In the genomic region with DNA sequence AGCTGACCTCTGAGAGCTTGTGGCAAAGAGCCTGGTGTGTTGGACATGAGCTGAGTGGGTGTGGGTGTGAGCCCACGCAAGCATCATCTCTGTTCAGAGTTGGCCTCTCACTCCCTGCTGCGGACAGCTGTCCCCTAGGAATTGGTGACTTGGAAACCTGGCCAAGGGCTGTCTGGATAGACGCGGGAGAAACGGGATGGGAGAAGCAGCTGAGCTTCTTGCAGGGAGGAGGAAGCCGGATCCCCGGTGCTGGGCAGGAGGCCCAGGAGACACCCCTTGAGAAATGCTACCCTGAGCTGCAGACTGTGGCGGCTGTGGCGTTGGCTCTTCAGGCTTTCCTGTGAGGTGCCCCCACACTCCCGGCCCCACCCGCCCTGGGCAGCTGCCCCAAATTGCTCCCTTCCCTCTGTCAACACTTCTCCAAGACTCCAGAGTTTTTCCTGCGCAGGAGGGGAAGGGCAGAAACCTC, we compare ENCODE assay signal across 14 cellular contexts.
DNase-seq lines count a peak whose midpoint lies in the region; ATAC-seq and TF ChIP-seq lines count a peak whose summit lies in the region.
"Had no signal": no experiment of that assay in that cellular context is flagged by ENCODE, and none has a peak within 500 bp of the region (broad histone marks: within the 10 kb centered on the region; RNA-seq: fewer than 3 reads in every experiment).

No MANE protein-coding gene starts in this region.

- peaks cover 3% of the 10 kb centered on the region for H3K9me3 Mint-ChIP-seq in activated CD8-positive, alpha-beta memory T cell treated with anti-CD3 and anti-CD28 coated beads, Interleukin-2, amount 10 ng/mL, durations not matched to agents 7 days and 5 days (ENCODE audit: low read depth)

- H3K27me3 Mint-ChIP-seq in activated CD8-positive, alpha-beta memory T cell treated with anti-CD3 and anti-CD28 coated beads, Interleukin-2, amount 10 ng/mL, durations not matched to agents 7 days and 5 days = no peaks in the 10 kb centered on the region

- no peaks in the 10 kb centered on the region for H3K9me3 ChIP-seq in lung (ENCODE audit: control insufficient read depth in 2 of 2, insufficient read depth in 1 of 2, low read length in 1 of 2)

- no peaks in the 10 kb centered on the region for H3K27me3 ChIP-seq in lung (ENCODE audit: control insufficient read depth, insufficient read depth)

- TF ChIP-seq CTCF in lung (IDR thresholded peaks at IDR 0.05; ENCODE audit: control extremely low read depth, extremely low read depth) = no peak

- H3K27ac Mint-ChIP-seq in activated CD8-positive, alpha-beta memory T cell treated with anti-CD3 and anti-CD28 coated beads, Interleukin-2, amount 10 ng/mL, durations not matched to agents 7 days and 5 days = no peak overlapping the region

- CTCF ChIA-PET in activated CD8-positive, alpha-beta memory T cell treated with anti-CD3 and anti-CD28 coated beads, Interleukin-2, amount 10 ng/mL, durations not matched to agents 7 days and 5 days (lab: Charles Lee) = no interaction called here

- no peak overlapping the region for H3K4me3 Mint-ChIP-seq in activated CD8-positive, alpha-beta memory T cell treated with anti-CD3 and anti-CD28 coated beads, Interleukin-2, amount 10 ng/mL, durations not matched to agents 7 days and 5 days

- H3K4me1 Mint-ChIP-seq in activated CD8-positive, alpha-beta memory T cell treated with anti-CD3 and anti-CD28 coated beads, Interleukin-2, amount 10 ng/mL, durations not matched to agents 7 days and 5 days = no peaks in the 10 kb centered on the region

- peaks cover 9 to 16% of the 10 kb centered on the region in 2 donors for H3K4me1 ChIP-seq in lung (ENCODE audit: control insufficient read depth in 2 of 2, insufficient read depth in 2 of 2, low read length in 2 of 2)

- 28 to 58% methylated on average over 12 of the region's 12 CpGs for WGBS in lung, 2 donors

- H3K27ac ChIP-seq in lung (ENCODE audit: low read depth in 1 of 2, low read length in 1 of 2) (peak overlapping the region; percentile 57 to 61), skin epidermis (peak overlapping the region in 15 of 21 experiments; percentile 4 to 88 (median 44))

- H3K36me3 Mint-ChIP-seq in activated CD8-positive, alpha-beta memory T cell treated with anti-CD3 and anti-CD28 coated beads, Interleukin-2, amount 10 ng/mL, durations not matched to agents 7 days and 5 days = no peaks in the 10 kb centered on the region

- DNase-seq in HCEC 1CT (peak; percentile 30), dermis blood vessel endothelial cell (peak; percentile 19), lung (ENCODE audit: low spot score) (no peak), iPS-NIHi11 (ENCODE audit: low spot score) (no peak)
- no peak for DNase-seq in activated CD8-positive, alpha-beta memory T cell treated with anti-CD3 and anti-CD28 coated beads, Interleukin-2, amount 10 ng/mL, durations not matched to agents 7 days and 5 days
- DNase-seq: activated CD4-positive, CD25-positive, alpha-beta regulatory T cell; activated gamma-delta T cell; effector memory CD4-positive, alpha-beta T cell; islet precursor cell; NCI-H2081 treated with DMSO at 0.1 percent for 48 hours; stimulated activated naive CD4-positive, alpha-beta T cell had no signal

- ATAC-seq in lung (ENCODE audit: insufficient read depth, low FRiP score) (peak; percentile 9), GM21515 (IDR thresholded peaks at IDR 0.05; ENCODE audit: unreplicated experiment) (no peak), HG02678 (IDR thresholded peaks at IDR 0.05; ENCODE audit: unreplicated experiment) (no peak)
- no peak for ATAC-seq in activated CD8-positive, alpha-beta memory T cell treated with anti-CD3 and anti-CD28 coated beads, Interleukin-2, amount 10 ng/mL, durations not matched to agents 7 days and 5 days

- H3K36me3 ChIP-seq in lung (ENCODE audit: control insufficient read depth in 2 of 2, insufficient read depth in 2 of 2, low read length in 2 of 2) = peaks cover 0 to 14% of the 10 kb centered on the region in 2 donors

- H3K4me3 ChIP-seq in lung = no peak overlapping the region
- H3K4me3 ChIP-seq in skin epidermis = no peak overlapping the region

Comparison
In these comparisons a context has a peak if more than half of its experiments do, and no peak if none do; other contexts are left out.
1. DNase-seq: peak in HCEC 1CT (single experiment) and dermis blood vessel endothelial cell (single experiment); none in lung (single experiment), activated CD8-positive, alpha-beta memory T cell treated with anti-CD3 and anti-CD28 coated beads, Interleukin-2, amount 10 ng/mL, durations not matched to agents 7 days and 5 days (single experiment) and iPS-NIHi11 (single experiment).